Comparison of ENCODE assay signal across 8 cellular contexts in the genomic region with DNA sequence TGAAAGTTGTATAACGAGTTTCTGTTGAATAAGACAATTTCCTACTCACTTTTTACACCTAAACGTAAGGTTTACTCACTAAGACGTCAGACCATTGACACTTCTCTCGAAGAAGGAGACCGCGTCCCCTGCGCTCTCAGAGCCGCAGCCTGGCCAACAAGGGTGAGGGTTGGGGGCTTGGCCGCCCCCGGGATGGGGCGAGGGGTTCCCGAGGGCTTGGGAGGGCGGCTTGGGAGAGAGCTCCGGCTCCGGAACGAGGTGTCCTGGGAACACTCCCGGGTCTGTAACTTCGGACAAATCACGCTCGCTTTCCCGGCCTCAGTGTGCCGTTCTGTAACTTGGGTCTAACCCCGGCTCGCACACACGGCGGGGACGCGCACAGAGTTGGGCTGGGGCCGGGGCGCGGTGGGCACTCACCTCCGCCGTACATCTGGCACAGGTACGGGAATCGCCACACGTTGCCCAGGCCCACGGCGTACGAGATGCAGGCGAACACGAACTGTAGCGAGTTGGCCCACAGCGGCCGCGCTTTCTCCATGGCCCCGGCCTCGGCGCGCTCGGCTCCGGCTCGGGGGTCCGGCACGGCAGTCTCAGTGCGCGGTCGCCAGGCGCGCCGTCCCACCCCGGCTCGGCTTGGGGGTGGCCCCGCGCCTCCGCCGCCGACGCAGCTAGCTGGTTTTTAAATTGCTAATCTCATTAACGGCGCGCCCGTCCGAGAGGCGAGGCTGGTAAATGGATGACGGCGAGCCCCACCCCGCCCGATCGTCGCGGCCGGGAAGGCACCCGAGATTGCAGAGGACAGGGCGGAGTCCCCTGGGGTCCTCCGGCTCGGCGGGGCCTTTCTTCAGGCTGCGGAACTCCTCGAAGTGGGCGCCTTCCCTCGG. TPM values are rescaled to one million over a fixed set of nuclear protein-coding genes. Genes with fewer than 3 reads are reported as not detected.
A peak's percentile ranks its signal among the peaks of the same experiment; 100 is the strongest.
DNase-seq lines count a peak whose midpoint lies in the region; ATAC-seq, FAIRE-seq and TF ChIP-seq lines count a peak whose summit lies in the region.

A gene with protein sequence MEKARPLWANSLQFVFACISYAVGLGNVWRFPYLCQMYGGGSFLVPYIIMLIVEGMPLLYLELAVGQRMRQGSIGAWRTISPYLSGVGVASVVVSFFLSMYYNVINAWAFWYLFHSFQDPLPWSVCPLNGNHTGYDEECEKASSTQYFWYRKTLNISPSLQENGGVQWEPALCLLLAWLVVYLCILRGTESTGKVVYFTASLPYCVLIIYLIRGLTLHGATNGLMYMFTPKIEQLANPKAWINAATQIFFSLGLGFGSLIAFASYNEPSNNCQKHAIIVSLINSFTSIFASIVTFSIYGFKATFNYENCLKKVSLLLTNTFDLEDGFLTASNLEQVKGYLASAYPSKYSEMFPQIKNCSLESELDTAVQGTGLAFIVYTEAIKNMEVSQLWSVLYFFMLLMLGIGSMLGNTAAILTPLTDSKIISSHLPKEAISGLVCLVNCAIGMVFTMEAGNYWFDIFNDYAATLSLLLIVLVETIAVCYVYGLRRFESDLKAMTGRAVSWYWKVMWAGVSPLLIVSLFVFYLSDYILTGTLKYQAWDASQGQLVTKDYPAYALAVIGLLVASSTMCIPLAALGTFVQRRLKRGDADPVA (minus strand): TSS at position 655 of the 884 bp plus-strand sequence. CDS start 117 bp downstream, at position 538.

- H3K18ac ChIP-seq in H1 (ENCODE audit: extremely low read depth, low read length), result no peak within 1 kb of the TSS

- H3K4me2 ChIP-seq in H1 (ENCODE audit: insufficient read depth in 1 of 2, low read depth in 2 of 2, low read length in 2 of 2), result peak within 1 kb of the TSS; percentile 49 to 90

- H3K27me3 ChIP-seq in H1 (replicated peaks in 1 of 4; ENCODE audit: control insufficient read depth in 3 of 4, extremely low read depth in 1 of 4, insufficient read depth in 3 of 4, low read length in 3 of 4), result peaks cover 22 to 48% (median 41%) of the 10 kb centered on the region in 4 experiments

- H2BK20ac ChIP-seq in H1 (ENCODE audit: low read length), result no peak within 1 kb of the TSS

- peak within 1 kb of the TSS; percentile 58; the same call in 1 of the 2 replicates for H4K8ac ChIP-seq in H1 (ENCODE audit: extremely low read depth, insufficient read depth, low read length)

- no peak within 1 kb of the TSS for H4K91ac ChIP-seq in H1 (replicated peaks; ENCODE audit: insufficient read length, low read length)

- 5% methylated on average over 76 of the region's 91 CpGs; no CpG with 5 or more reads in 1 of the 2 experiments for WGBS in H1 (ENCODE audit: extremely low coverage in 1 of 2, insufficient coverage in 1 of 2, insufficient read length in 1 of 2, insufficient replicate concordance in 2 of 2, low coverage in 1 of 2, low lambda C conversion rate in 2 of 2, missing lambda C conversion rate in 1 of 2), 2 experiments

- CTCF ChIA-PET in H1 (lab: Charles Lee; ENCODE audit: partially characterized antibody), result interaction anchor here (0.9 to 3.7 kb wide), 3 partner anchors 9 to 35 kb away, joined by 3 to 13 read pairs (median 4); no protein-coding TSS in a partner anchor

- ATAC-seq in naive B cell (ENCODE audit: low read depth in 2 of 2), result peak; percentile 56 to 58
- no peak for ATAC-seq in GM18505 (IDR thresholded peaks at IDR 0.05; ENCODE audit: unreplicated experiment)

- H3K79me1 ChIP-seq in H1 (ENCODE audit: low read depth, low read length), result no peaks in the 10 kb centered on the region

- no peak within 1 kb of the TSS for H4K5ac ChIP-seq in H1 (ENCODE audit: insufficient read length, low read depth, low read length)

- H3K4me3 ChIP-seq in AG09309 (ENCODE audit: control insufficient read depth, low read depth, low read length), result peak within 1 kb of the TSS; percentile 1; the same call in 1 of the 2 replicates
- peak within 1 kb of the TSS; percentile 47 to 68 (median 54) for H3K4me3 ChIP-seq in H1 (ENCODE audit: extremely low read depth in 1 of 4, insufficient read depth in 2 of 4, low read depth in 3 of 4, low read length in 4 of 4)

- H3K36me3 Mint-ChIP-seq in naive B cell, result no peaks in the 10 kb centered on the region

- no peak within 1 kb of the TSS for H3K9ac ChIP-seq in H1 (replicated peaks in 1 of 4; ENCODE audit: extremely low read depth in 1 of 4, low read depth in 3 of 4, low read length in 3 of 4)

- H2AK5ac ChIP-seq in H1 (ENCODE audit: low read depth, low read length), result no peak within 1 kb of the TSS

- no peak for FAIRE-seq in H1 (lab: Jason Lieb, UNC)

- H3K27ac Mint-ChIP-seq in naive B cell, result peak within 1 kb of the TSS in 5 of 6 donors; percentile 34 to 95 (median 54)

- no peaks in the 10 kb centered on the region for H3K79me2 ChIP-seq in H1 (ENCODE audit: control insufficient read depth in 1 of 2, insufficient read depth in 2 of 2, low read length in 2 of 2)

- H2BK15ac ChIP-seq in H1 (ENCODE audit: low read length), result no peak within 1 kb of the TSS

- no peak for TF ChIP-seq CTCF in AG09309 (IDR thresholded peaks at IDR 0.05; ENCODE audit: control insufficient read depth, insufficient read depth, low read depth, low read length, missing control alignments)
- no peak for TF ChIP-seq CTCF in H1 (IDR thresholded peaks at IDR 0.05; ENCODE audit: control extremely low read depth in 1 of 3, insufficient read depth in 1 of 3, low read depth in 1 of 3, low read length in 3 of 3)

- peaks cover 20 to 33% (median 31%) of the 10 kb centered on the region in 3 donors for H3K4me1 Mint-ChIP-seq in naive B cell

- no peak within 1 kb of the TSS for H3K27ac ChIP-seq in H1 (ENCODE audit: low read depth, low read length)

- H2BK12ac ChIP-seq in H1 (ENCODE audit: low read depth, low read length), result no peak within 1 kb of the TSS

- H3K23ac ChIP-seq in H1 (ENCODE audit: insufficient read length), result no peak within 1 kb of the TSS

- DNase-seq in AG09309 (ENCODE audit: low read depth) (no peak), LoVo (ENCODE audit: low spot score) (peak; percentile 63), H1 (ENCODE audit: low read depth in 1 of 2, low spot score in 2 of 2) (peak in 1 of 2 experiments; percentile 67), naive B cell (no peak), pons (ENCODE audit: low spot score) (no peak), NCI-H1436 treated with DMSO at 0.1 percent for 48 hours (lab: John Stamatoyannopoulos, UW) (no peak), cerebellar nuclear complex (lab: John Stamatoyannopoulos, UW) (no peak)

- no peaks in the 10 kb centered on the region for H3K36me3 ChIP-seq in H1 (ENCODE audit: control insufficient read depth in 2 of 4, insufficient read depth in 4 of 4, low read length in 3 of 4)

- TF ChIP-seq EP300 in H1 (IDR thresholded peaks at IDR 0.05; ENCODE audit: borderline replicate concordance in 1 of 2, low read depth in 2 of 2, low read length in 2 of 2), result no peak

- H3K4me1 ChIP-seq in H1 (replicated peaks in 1 of 4; ENCODE audit: control insufficient read depth in 3 of 4, insufficient read depth in 4 of 4, low read length in 3 of 4), result peaks cover 0 to 3% (median 0%) of the 10 kb centered on the region in 4 experiments; a peak in 2 of 7 replicates

- H3K9me3 Mint-ChIP-seq in naive B cell, result no peaks in the 10 kb centered on the region

- peaks cover 27 to 53% (median 41%) of the 10 kb centered on the region in 3 donors for H3K27me3 Mint-ChIP-seq in naive B cell

- H3K4me3 Mint-ChIP-seq in naive B cell, result peak within 1 kb of the TSS; percentile 80 to 90 (median 83)

- no peak within 1 kb of the TSS for H3K14ac ChIP-seq in H1 (ENCODE audit: insufficient read length)

- H3K9me3 ChIP-seq in H1 (ENCODE audit: insufficient read depth in 2 of 2, low read depth in 1 of 2, low read length in 1 of 2), result no peaks in the 10 kb centered on the region

- TF ChIP-seq POLR2A in H1 (IDR thresholded peaks at IDR 0.05; ENCODE audit: control extremely low read depth in 1 of 2, low read depth in 2 of 2, low read length in 2 of 2) (no peak), GM18505 (IDR thresholded peaks at IDR 0.05; ENCODE audit: borderline replicate concordance, extremely low read depth, insufficient read depth, insufficient read length) (no peak)

- peak within 1 kb of the TSS; percentile 60; the same call in 1 of the 2 replicates for H2AFZ ChIP-seq in H1 (ENCODE audit: low read length)

- POLR2A ChIA-PET in H1 (lab: Charles Lee; ENCODE audit: partially characterized antibody), result no interaction called here

- H4K20me1 ChIP-seq in H1 (replicated peaks in 1 of 2; ENCODE audit: control insufficient read depth in 1 of 2, insufficient read depth in 2 of 2, low read length in 2 of 2), result peaks cover 0 to 2% of the 10 kb centered on the region in 2 experiments

- no peak within 1 kb of the TSS; the same call in 1 of the 2 replicates for H2BK5ac ChIP-seq in H1 (ENCODE audit: low read depth, low read length)

- no peak for TF ChIP-seq RAD21 in H1 (IDR thresholded peaks at IDR 0.05 in 1 of 2, conservative IDR thresholded peaks at IDR 0.05 in 1 of 2; ENCODE audit: low read depth in 2 of 2, low read length in 2 of 2)

- peaks cover 2% of the 10 kb centered on the region; the same call in 1 of the 2 replicates for H3K23me2 ChIP-seq in H1 (ENCODE audit: low read depth, low read length)

- H2BK120ac ChIP-seq in H1 (replicated peaks; ENCODE audit: low read depth, low read length), result no peak within 1 kb of the TSS

- H3K4ac ChIP-seq in H1 (replicated peaks; ENCODE audit: insufficient read length, low read depth, low read length), result no peak within 1 kb of the TSS

- H3K56ac ChIP-seq in H1 (replicated peaks; ENCODE audit: insufficient read length, low read depth, low read length), result no peak within 1 kb of the TSS

TF ChIP-seq in H1, 55 proteins besides CTCF, POLR2A, EP300 and RAD21 (continues in another document):
- TF ChIP-seq BCL11A (IDR thresholded peaks at IDR 0.05; ENCODE audit: low read depth in 2 of 2, low read length in 2 of 2) (no peak), EZH2 (IDR thresholded peaks at IDR 0.05; ENCODE audit: low read depth, low read length, severe bottlenecking) (peak; percentile 53), RFX5 (IDR thresholded peaks at IDR 0.05; ENCODE audit: borderline replicate concordance, low read depth, low read length) (no peak), RBBP5 (IDR thresholded peaks at IDR 0.05; ENCODE audit: borderline replicate concordance, low read depth, low read length) (peak; percentile 69; the same call in 1 of the 2 replicates), TAF7 (optimal IDR thresholded peaks at IDR 0.05; ENCODE audit: borderline replicate concordance, low read depth, low read length) (no peak)

RNA-seq across cellular contexts. Expression of the gene that starts here (rescaled TPM):
- not detected in 2 replicates for total RNA-seq in H1 (2021; fragmentation: NEBNext Ultra II Directional; extraction: Animal tissue kit (Norgen Biotek cat#: 25700))
- 0.05 and 0.17 TPM in 2 replicates for polyA plus RNA-seq in H1 (2011; rRNA removed)
- polyA plus RNA-seq in H1 (2011; cell fraction: cytosol; rRNA removed), result 0.03 TPM
- polyA plus RNA-seq in H1 (2011; cell fraction: nucleus; rRNA removed), result 0.04 TPM
- 0.07 to 0.46 TPM (median 0.08 TPM) in 3 of 4 replicates, not detected in the other for polyA plus RNA-seq in H1 (2012, experiment 1 of 2)
- not detected for polyA plus RNA-seq in H1 (2012, experiment 2 of 2)
- polyA plus RNA-seq in H1 (2013, experiment 1 of 2), result 0.02 TPM
- 0.06 TPM for polyA plus RNA-seq in H1 (2013, experiment 2 of 2)
- polyA minus RNA-seq in H1 (2011; rRNA and poly(A)+ RNA removed), result 0.16 TPM in 1 of 2 replicates, not detected in the other
- not detected for polyA minus RNA-seq in H1 (2011; cell fraction: cytosol; rRNA and poly(A)+ RNA removed)
- not detected for polyA minus RNA-seq in H1 (2011; cell fraction: nucleus; rRNA and poly(A)+ RNA removed)
- polyA plus RNA-seq in naive B cell (ENCODE audit: low read depth in 6 of 6), result under 1 TPM in 1 of 6 donors, not detected in 5; 0.93 TPM

Comparison
In these comparisons a context has a peak if more than half of its experiments do, and no peak if none do; other contexts are left out.
1. Peak in ATAC-seq in naive B cell; RNA of the gene not detected or under 1 TPM.